Comparison of ENCODE assay signal across 10 cellular contexts in genomic region chr22:47517062-47517461, GRCh38.
"Had no signal": no experiment of that assay in that cellular context is flagged by ENCODE, and none has a peak within 500 bp of the region (broad histone marks: within the 10 kb centered on the region; RNA-seq: fewer than 3 reads in every experiment).

No MANE protein-coding gene starts in this region.

- H3K4me3 ChIP-seq: GM23248, HAP-1, K562 had no signal

- H3K9me3 ChIP-seq: HAP-1 had no signal

- H3K36me3 ChIP-seq: HAP-1 had no signal

- H3K27ac Mint-ChIP-seq: HFFc6 had no signal

- DNase-seq: GM23248, GOT3, H7, HFFc6, IMR-90, KG1 had no signal

- H3K4me1 ChIP-seq: HAP-1 had no signal

- H3K4me3 Mint-ChIP-seq: HFFc6 had no signal

- ATAC-seq: HCT116, K562 had no signal

- FAIRE-seq: HTR-8/SVneo, K562 had no signal

- H3K9ac ChIP-seq: GM23248 had no signal

- H2AFZ ChIP-seq: GM23248 had no signal

- H3K27ac ChIP-seq: GM23248 had no signal
